Comparison of ENCODE assay signal across 19 cellular contexts in the genomic region with DNA sequence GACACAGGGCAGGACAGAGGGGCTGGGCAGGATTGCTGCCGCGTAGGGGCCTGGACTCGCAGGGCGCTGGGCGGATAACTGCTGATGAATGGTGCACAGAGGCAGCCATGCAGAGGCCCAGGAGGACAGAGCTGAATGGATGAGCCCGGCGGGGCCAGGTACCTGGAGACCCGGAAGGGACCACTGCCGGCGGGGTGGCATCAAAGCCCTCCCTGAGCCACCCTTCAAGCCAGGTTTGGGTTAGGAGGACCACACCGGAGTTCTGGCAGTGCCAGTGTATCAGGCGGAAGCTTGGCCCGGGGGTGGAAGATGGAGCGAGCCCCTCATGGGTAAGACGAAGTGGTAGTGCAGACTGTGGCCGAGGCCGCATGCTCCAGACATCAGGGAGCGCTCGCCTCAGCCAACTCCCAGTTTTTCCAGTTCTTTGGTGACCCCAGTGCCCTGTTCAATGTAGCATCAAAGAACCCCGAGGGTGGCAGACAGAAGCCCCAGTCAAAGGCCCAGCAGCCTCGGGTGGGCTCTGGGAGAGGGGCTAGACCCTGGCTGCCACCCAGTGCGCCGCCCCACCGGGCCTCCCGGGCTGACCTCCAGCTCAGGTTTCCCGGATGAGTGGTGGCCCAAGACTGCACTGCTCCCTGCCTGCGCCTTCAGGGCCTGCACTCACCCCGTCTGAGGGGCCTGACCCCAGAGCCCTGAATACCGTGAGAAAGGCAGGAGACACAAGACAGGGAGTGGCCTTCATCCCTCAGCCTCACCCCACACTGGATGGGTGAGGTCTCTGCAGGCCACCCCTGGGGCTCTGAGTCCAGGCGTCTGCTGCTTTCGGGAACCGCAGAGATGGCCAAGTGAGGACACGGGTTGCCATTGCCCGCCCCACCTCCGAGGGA.
"Had no signal": no experiment of that assay in that cellular context is flagged by ENCODE, and none has a peak within 500 bp of the region (broad histone marks: within the 10 kb centered on the region; RNA-seq: fewer than 3 reads in every experiment).

No MANE protein-coding gene starts in this region.

- FAIRE-seq: frontal cortex, islet of Langerhans had no signal

- H3K9me3 ChIP-seq: colonic mucosa, heart left ventricle, left ventricle myocardium inferior, prostate gland, sigmoid colon, testis, uterus had no signal

- H3K4me3 Mint-ChIP-seq: activated CD4-positive, alpha-beta memory T cell treated with anti-CD3 and anti-CD28 coated beads for 36 hours; stimulated activated naive CD8-positive, alpha-beta T cell treated with anti-CD3 and anti-CD28 coated beads, Interleukin-15, Interleukin-2, amounts not matched to agents 100 ng/mL and 50 ng/mL, for 24 hours; T-helper 2 cell treated with Interferon-gamma antibody and Interleukin-4, amounts not matched to agents 5 μg/mL and 100 μg/mL, for 36 hours had no signal

- H3K4me1 ChIP-seq: colonic mucosa, heart left ventricle, left ventricle myocardium inferior, prostate gland, testis, uterus had no signal

- H3K27ac Mint-ChIP-seq: activated CD4-positive, alpha-beta memory T cell treated with anti-CD3 and anti-CD28 coated beads for 36 hours; stimulated activated naive CD8-positive, alpha-beta T cell treated with anti-CD3 and anti-CD28 coated beads, Interleukin-15, Interleukin-2, amounts not matched to agents 100 ng/mL and 50 ng/mL, for 24 hours; T-helper 2 cell treated with Interferon-gamma antibody and Interleukin-4, amounts not matched to agents 5 μg/mL and 100 μg/mL, for 36 hours had no signal

- H3K27me3 Mint-ChIP-seq: activated CD4-positive, alpha-beta memory T cell treated with anti-CD3 and anti-CD28 coated beads for 36 hours; stimulated activated naive CD8-positive, alpha-beta T cell treated with anti-CD3 and anti-CD28 coated beads, Interleukin-15, Interleukin-2, amounts not matched to agents 100 ng/mL and 50 ng/mL, for 24 hours had no signal

- H3K27ac ChIP-seq: colonic mucosa, heart left ventricle, left ventricle myocardium inferior, prostate gland, sigmoid colon, testis, uterus had no signal

- H3K36me3 Mint-ChIP-seq: activated CD4-positive, alpha-beta memory T cell treated with anti-CD3 and anti-CD28 coated beads for 36 hours had no signal

- H3K4me3 ChIP-seq: colonic mucosa, heart left ventricle, left ventricle myocardium inferior, prostate gland, sigmoid colon, testis, uterus had no signal

- DNase-seq: activated CD4-positive, alpha-beta memory T cell treated with anti-CD3 and anti-CD28 coated beads for 36 hours; activated CD4-positive, alpha-beta T cell treated with anti-CD3 and anti-CD28 coated beads for 1 hour; activated naive CD4-positive, alpha-beta T cell; activated T-cell treated with anti-CD3 and anti-CD28 coated beads, Interleukin-2, amount 50 U/mL, for 48 hours; colonic mucosa; effector CD4-positive, alpha-beta T cell; heart left ventricle; left ventricle myocardium inferior; nucleus accumbens; sigmoid colon; stimulated activated CD4-positive, alpha-beta T cell treated with anti-CD3 and anti-CD28 coated beads, Interleukin-2, amount 100 ng/mL, for 24 hours; SW 1271; testis; uterus had no signal

- H3K9me3 Mint-ChIP-seq: activated CD4-positive, alpha-beta memory T cell treated with anti-CD3 and anti-CD28 coated beads for 36 hours; stimulated activated naive CD8-positive, alpha-beta T cell treated with anti-CD3 and anti-CD28 coated beads, Interleukin-15, Interleukin-2, amounts not matched to agents 100 ng/mL and 50 ng/mL, for 24 hours; T-helper 2 cell treated with Interferon-gamma antibody and Interleukin-4, amounts not matched to agents 5 μg/mL and 100 μg/mL, for 36 hours had no signal

- H3K27me3 ChIP-seq: colonic mucosa, sigmoid colon, testis, uterus had no signal

- H3K36me3 ChIP-seq: colonic mucosa, heart left ventricle, left ventricle myocardium inferior, prostate gland, sigmoid colon, uterus had no signal
